In the genomic region with DNA sequence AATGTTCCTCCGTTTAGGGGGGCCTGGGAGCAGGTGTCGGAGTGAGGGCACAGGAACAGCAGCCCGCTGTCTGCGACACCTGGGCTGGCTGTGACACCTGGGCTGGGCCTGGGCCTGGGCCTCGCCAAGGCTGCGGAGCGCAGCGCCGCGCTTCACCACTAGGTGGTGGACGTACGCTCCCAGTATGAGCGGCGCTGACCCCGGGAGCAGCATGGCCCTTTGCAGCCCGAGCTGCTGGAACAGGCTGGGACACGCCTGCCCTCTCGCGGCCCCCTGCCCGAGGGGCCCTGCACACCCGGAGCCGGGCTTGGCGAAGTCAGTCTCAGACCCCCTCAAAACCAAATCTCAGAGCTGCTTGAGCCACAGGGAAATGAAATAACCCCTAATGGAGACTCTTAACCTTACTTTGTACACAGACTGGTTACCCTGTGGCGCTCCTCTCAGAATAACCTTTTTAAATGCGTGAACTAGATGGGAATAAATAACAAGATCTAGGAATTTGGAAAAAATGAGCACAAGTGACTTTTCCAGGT, we compare ENCODE assay signal across 1 cellular context.
TF ChIP-seq lines count a peak whose summit lies in the region.

No MANE protein-coding gene starts in this region.

TF ChIP-seq in HepG2, 621 proteins besides CTCF, POLR2A, EP300 and RAD21 (continued from another document and continues in another):
- TF ChIP-seq, protein P1, sequence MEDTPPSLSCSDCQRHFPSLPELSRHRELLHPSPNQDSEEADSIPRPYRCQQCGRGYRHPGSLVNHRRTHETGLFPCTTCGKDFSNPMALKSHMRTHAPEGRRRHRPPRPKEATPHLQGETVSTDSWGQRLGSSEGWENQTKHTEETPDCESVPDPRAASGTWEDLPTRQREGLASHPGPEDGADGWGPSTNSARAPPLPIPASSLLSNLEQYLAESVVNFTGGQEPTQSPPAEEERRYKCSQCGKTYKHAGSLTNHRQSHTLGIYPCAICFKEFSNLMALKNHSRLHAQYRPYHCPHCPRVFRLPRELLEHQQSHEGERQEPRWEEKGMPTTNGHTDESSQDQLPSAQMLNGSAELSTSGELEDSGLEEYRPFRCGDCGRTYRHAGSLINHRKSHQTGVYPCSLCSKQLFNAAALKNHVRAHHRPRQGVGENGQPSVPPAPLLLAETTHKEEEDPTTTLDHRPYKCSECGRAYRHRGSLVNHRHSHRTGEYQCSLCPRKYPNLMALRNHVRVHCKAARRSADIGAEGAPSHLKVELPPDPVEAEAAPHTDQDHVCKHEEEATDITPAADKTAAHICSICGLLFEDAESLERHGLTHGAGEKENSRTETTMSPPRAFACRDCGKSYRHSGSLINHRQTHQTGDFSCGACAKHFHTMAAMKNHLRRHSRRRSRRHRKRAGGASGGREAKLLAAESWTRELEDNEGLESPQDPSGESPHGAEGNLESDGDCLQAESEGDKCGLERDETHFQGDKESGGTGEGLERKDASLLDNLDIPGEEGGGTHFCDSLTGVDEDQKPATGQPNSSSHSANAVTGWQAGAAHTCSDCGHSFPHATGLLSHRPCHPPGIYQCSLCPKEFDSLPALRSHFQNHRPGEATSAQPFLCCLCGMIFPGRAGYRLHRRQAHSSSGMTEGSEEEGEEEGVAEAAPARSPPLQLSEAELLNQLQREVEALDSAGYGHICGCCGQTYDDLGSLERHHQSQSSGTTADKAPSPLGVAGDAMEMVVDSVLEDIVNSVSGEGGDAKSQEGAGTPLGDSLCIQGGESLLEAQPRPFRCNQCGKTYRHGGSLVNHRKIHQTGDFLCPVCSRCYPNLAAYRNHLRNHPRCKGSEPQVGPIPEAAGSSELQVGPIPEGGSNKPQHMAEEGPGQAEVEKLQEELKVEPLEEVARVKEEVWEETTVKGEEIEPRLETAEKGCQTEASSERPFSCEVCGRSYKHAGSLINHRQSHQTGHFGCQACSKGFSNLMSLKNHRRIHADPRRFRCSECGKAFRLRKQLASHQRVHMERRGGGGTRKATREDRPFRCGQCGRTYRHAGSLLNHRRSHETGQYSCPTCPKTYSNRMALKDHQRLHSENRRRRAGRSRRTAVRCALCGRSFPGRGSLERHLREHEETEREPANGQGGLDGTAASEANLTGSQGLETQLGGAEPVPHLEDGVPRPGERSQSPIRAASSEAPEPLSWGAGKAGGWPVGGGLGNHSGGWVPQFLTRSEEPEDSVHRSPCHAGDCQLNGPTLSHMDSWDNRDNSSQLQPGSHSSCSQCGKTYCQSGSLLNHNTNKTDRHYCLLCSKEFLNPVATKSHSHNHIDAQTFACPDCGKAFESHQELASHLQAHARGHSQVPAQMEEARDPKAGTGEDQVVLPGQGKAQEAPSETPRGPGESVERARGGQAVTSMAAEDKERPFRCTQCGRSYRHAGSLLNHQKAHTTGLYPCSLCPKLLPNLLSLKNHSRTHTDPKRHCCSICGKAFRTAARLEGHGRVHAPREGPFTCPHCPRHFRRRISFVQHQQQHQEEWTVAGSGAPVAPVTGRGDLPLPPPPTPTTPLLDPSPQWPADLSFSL (CRISPR knock-in tag; IDR thresholded peaks at IDR 0.05), result no peak; the same call in 1 of the 2 replicates
- TF ChIP-seq NFYB (CRISPR knock-in tag; IDR thresholded peaks at IDR 0.05), result no peak
- no peak for TF ChIP-seq RBFOX2 (IDR thresholded peaks at IDR 0.05; ENCODE audit: low read depth, low read length)
- peak; percentile 60; the same call in 1 of the 2 replicates for TF ChIP-seq SOX5 (CRISPR knock-in tag; IDR thresholded peaks at IDR 0.05; ENCODE audit: borderline replicate concordance)
- TF ChIP-seq HDAC2 (CRISPR knock-in tag; IDR thresholded peaks at IDR 0.05), result peak; percentile 69
- TF ChIP-seq, protein P2, sequence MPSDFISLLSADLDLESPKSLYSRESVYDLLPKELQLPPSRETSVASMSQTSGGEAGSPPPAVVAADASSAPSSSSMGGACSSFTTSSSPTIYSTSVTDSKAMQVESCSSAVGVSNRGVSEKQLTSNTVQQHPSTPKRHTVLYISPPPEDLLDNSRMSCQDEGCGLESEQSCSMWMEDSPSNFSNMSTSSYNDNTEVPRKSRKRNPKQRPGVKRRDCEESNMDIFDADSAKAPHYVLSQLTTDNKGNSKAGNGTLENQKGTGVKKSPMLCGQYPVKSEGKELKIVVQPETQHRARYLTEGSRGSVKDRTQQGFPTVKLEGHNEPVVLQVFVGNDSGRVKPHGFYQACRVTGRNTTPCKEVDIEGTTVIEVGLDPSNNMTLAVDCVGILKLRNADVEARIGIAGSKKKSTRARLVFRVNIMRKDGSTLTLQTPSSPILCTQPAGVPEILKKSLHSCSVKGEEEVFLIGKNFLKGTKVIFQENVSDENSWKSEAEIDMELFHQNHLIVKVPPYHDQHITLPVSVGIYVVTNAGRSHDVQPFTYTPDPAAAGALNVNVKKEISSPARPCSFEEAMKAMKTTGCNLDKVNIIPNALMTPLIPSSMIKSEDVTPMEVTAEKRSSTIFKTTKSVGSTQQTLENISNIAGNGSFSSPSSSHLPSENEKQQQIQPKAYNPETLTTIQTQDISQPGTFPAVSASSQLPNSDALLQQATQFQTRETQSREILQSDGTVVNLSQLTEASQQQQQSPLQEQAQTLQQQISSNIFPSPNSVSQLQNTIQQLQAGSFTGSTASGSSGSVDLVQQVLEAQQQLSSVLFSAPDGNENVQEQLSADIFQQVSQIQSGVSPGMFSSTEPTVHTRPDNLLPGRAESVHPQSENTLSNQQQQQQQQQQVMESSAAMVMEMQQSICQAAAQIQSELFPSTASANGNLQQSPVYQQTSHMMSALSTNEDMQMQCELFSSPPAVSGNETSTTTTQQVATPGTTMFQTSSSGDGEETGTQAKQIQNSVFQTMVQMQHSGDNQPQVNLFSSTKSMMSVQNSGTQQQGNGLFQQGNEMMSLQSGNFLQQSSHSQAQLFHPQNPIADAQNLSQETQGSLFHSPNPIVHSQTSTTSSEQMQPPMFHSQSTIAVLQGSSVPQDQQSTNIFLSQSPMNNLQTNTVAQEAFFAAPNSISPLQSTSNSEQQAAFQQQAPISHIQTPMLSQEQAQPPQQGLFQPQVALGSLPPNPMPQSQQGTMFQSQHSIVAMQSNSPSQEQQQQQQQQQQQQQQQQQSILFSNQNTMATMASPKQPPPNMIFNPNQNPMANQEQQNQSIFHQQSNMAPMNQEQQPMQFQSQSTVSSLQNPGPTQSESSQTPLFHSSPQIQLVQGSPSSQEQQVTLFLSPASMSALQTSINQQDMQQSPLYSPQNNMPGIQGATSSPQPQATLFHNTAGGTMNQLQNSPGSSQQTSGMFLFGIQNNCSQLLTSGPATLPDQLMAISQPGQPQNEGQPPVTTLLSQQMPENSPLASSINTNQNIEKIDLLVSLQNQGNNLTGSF (CRISPR knock-in tag; IDR thresholded peaks at IDR 0.05), result 0 out of 2 replicates have a peak, but pooled peaks have one; percentile 72
- TF ChIP-seq HMG20A (CRISPR knock-in tag; IDR thresholded peaks at IDR 0.05; ENCODE audit: borderline replicate concordance), result peak; percentile 22; the same call in 1 of the 2 replicates
- TF ChIP-seq, protein P3, sequence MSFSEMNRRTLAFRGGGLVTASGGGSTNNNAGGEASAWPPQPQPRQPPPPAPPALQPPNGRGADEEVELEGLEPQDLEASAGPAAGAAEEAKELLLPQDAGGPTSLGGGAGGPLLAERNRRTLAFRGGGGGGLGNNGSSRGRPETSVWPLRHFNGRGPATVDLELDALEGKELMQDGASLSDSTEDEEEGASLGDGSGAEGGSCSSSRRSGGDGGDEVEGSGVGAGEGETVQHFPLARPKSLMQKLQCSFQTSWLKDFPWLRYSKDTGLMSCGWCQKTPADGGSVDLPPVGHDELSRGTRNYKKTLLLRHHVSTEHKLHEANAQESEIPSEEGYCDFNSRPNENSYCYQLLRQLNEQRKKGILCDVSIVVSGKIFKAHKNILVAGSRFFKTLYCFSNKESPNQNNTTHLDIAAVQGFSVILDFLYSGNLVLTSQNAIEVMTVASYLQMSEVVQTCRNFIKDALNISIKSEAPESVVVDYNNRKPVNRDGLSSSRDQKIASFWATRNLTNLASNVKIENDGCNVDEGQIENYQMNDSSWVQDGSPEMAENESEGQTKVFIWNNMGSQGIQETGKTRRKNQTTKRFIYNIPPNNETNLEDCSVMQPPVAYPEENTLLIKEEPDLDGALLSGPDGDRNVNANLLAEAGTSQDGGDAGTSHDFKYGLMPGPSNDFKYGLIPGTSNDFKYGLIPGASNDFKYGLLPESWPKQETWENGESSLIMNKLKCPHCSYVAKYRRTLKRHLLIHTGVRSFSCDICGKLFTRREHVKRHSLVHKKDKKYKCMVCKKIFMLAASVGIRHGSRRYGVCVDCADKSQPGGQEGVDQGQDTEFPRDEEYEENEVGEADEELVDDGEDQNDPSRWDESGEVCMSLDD (CRISPR knock-in tag; IDR thresholded peaks at IDR 0.05; ENCODE audit: borderline replicate concordance), result no peak
- no peak for TF ChIP-seq ZNF775 (CRISPR knock-in tag; IDR thresholded peaks at IDR 0.05; ENCODE audit: borderline replicate concordance)
- no peak for TF ChIP-seq CHD4 (IDR thresholded peaks at IDR 0.05; ENCODE audit: borderline replicate concordance, low read length)
- TF ChIP-seq MAFK (conservative IDR thresholded peaks at IDR 0.05 in 1 of 2, IDR thresholded peaks at IDR 0.05 in 1 of 2; ENCODE audit: low read length in 2 of 2), result no peak
- TF ChIP-seq, protein P4, sequence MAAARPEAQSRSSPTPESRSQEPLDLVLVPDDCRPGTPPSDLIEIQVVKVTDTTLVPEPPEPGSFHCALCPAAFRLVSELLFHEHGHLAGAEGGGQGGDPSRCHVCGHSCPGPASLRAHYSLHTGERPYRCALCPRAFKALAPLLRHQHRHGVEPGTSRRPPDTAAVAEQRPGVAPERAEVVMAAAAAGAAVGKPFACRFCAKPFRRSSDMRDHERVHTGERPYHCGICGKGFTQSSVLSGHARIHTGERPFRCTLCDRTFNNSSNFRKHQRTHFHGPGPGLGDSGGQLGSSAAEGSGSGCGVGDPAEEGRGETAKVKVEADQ (CRISPR knock-in tag; IDR thresholded peaks at IDR 0.05; ENCODE audit: borderline replicate concordance), result no peak
- peak; percentile 72; the same call in 1 of the 2 replicates for TF ChIP-seq ZNF124 (CRISPR knock-in tag; IDR thresholded peaks at IDR 0.05)
- no peak for TF ChIP-seq NFE2 (CRISPR knock-in tag; IDR thresholded peaks at IDR 0.05)
- TF ChIP-seq ZBTB3 (CRISPR knock-in tag; IDR thresholded peaks at IDR 0.05; ENCODE audit: borderline replicate concordance, low read depth), result peak; percentile 74; the same call in 1 of the 2 replicates
- no peak for TF ChIP-seq ZNF577 (CRISPR knock-in tag; IDR thresholded peaks at IDR 0.05; ENCODE audit: borderline replicate concordance, low read depth)
- TF ChIP-seq, protein P5, sequence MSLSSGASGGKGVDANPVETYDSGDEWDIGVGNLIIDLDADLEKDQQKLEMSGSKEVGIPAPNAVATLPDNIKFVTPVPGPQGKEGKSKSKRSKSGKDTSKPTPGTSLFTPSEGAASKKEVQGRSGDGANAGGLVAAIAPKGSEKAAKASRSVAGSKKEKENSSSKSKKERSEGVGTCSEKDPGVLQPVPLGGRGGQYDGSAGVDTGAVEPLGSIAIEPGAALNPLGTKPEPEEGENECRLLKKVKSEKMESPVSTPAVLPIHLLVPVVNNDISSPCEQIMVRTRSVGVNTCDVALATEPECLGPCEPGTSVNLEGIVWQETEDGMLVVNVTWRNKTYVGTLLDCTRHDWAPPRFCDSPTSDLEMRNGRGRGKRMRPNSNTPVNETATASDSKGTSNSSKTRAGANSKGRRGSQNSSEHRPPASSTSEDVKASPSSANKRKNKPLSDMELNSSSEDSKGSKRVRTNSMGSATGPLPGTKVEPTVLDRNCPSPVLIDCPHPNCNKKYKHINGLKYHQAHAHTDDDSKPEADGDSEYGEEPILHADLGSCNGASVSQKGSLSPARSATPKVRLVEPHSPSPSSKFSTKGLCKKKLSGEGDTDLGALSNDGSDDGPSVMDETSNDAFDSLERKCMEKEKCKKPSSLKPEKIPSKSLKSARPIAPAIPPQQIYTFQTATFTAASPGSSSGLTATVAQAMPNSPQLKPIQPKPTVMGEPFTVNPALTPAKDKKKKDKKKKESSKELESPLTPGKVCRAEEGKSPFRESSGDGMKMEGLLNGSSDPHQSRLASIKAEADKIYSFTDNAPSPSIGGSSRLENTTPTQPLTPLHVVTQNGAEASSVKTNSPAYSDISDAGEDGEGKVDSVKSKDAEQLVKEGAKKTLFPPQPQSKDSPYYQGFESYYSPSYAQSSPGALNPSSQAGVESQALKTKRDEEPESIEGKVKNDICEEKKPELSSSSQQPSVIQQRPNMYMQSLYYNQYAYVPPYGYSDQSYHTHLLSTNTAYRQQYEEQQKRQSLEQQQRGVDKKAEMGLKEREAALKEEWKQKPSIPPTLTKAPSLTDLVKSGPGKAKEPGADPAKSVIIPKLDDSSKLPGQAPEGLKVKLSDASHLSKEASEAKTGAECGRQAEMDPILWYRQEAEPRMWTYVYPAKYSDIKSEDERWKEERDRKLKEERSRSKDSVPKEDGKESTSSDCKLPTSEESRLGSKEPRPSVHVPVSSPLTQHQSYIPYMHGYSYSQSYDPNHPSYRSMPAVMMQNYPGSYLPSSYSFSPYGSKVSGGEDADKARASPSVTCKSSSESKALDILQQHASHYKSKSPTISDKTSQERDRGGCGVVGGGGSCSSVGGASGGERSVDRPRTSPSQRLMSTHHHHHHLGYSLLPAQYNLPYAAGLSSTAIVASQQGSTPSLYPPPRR (CRISPR knock-in tag; IDR thresholded peaks at IDR 0.05; ENCODE audit: borderline replicate concordance), result no peak
- TF ChIP-seq PCBP1 (IDR thresholded peaks at IDR 0.05; ENCODE audit: borderline replicate concordance, low read depth, low read length), result 0 out of 2 replicates have a peak, but pooled peaks have one; percentile 61
- TF ChIP-seq MIXL1 (CRISPR knock-in tag; IDR thresholded peaks at IDR 0.05), result peak; percentile 89
- TF ChIP-seq, protein P6, sequence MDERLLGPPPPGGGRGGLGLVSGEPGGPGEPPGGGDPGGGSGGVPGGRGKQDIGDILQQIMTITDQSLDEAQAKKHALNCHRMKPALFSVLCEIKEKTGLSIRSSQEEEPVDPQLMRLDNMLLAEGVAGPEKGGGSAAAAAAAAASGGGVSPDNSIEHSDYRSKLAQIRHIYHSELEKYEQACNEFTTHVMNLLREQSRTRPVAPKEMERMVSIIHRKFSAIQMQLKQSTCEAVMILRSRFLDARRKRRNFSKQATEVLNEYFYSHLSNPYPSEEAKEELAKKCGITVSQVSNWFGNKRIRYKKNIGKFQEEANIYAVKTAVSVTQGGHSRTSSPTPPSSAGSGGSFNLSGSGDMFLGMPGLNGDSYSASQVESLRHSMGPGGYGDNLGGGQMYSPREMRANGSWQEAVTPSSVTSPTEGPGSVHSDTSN (CRISPR knock-in tag; IDR thresholded peaks at IDR 0.05), result no peak
- TF ChIP-seq CENPT (CRISPR knock-in tag; IDR thresholded peaks at IDR 0.05; ENCODE audit: low read depth), result no peak
- TF ChIP-seq, protein P7, sequence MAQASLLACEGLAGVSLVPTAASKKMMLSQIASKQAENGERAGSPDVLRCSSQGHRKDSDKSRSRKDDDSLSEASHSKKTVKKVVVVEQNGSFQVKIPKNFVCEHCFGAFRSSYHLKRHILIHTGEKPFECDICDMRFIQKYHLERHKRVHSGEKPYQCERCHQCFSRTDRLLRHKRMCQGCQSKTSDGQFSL (CRISPR knock-in tag; IDR thresholded peaks at IDR 0.05), result no peak
- TF ChIP-seq POGZ (CRISPR knock-in tag; IDR thresholded peaks at IDR 0.05), result peak; percentile 86
- peak; percentile 78 for TF ChIP-seq ZFY (CRISPR knock-in tag; IDR thresholded peaks at IDR 0.05)
- no peak for TF ChIP-seq ZBTB8A (CRISPR knock-in tag; IDR thresholded peaks at IDR 0.05; ENCODE audit: borderline replicate concordance, low read depth)
- TF ChIP-seq ZKSCAN1 (IDR thresholded peaks at IDR 0.05; ENCODE audit: low read length), result no peak
- no peak for TF ChIP-seq RFXANK (CRISPR knock-in tag; IDR thresholded peaks at IDR 0.05)
- TF ChIP-seq NR2F1 (CRISPR knock-in tag; IDR thresholded peaks at IDR 0.05), result peak; percentile 82 to 90
- TF ChIP-seq ZNF557 (CRISPR knock-in tag; IDR thresholded peaks at IDR 0.05), result no peak
